In genomic region chr6:32853541-32854375, GRCh38 we compare ENCODE assay signal across 8 cellular contexts. TPM values are rescaled to one million over a fixed set of nuclear protein-coding genes. Genes with fewer than 3 reads are reported as not detected.
DNase-seq lines count a peak whose midpoint lies in the region; ATAC-seq and TF ChIP-seq lines count a peak whose summit lies in the region.

TSS of gene PSMB9 (plus strand) at chr6:32854192. CDS start at chr6:32854230, 38 bp downstream.
TSS of gene TAP1 (minus strand) at chr6:32853704. CDS start at chr6:32853636, 68 bp downstream.

- DNase-seq in AML-193 (lab: John Stamatoyannopoulos, UW): peak; percentile 95 to 99
- peak; percentile 67 for DNase-seq in NCI-H345 treated with DMSO at 0.1 percent for 48 hours (lab: John Stamatoyannopoulos, UW; ENCODE audit: unreplicated experiment)
- peak; percentile 98 for DNase-seq in activated CD4-positive, alpha-beta T cell treated with anti-CD3 and anti-CD28 coated beads for 36 hours
- DNase-seq in chondrocyte (ENCODE audit: low spot score): peak; percentile 96
- peak; percentile 95 for DNase-seq in kidney tubule cell (ENCODE audit: low spot score)
- peak; percentile 90 to 95 for DNase-seq in stimulated activated CD4-positive, alpha-beta T cell treated with anti-CD3 and anti-CD28 coated beads, Interleukin-1b, Interleukin-23, amount 100 ng/mL, for 1 hour (ENCODE audit: low read depth in 2 of 2)

- H3K9me3 Mint-ChIP-seq in activated CD4-positive, alpha-beta T cell treated with anti-CD3 and anti-CD28 coated beads for 36 hours (ENCODE audit: low read depth): no peaks in the 10 kb centered on the region
- H3K9me3 Mint-ChIP-seq in chondrocyte (ENCODE audit: low read depth): no peaks in the 10 kb centered on the region

- intact Hi-C loops in activated CD4-positive, alpha-beta T cell treated with anti-CD3 and anti-CD28 coated beads for 36 hours (cut with DNase I, micrococcal nuclease): loop anchor here (1.0 to 5.0 kb wide), 16 partner anchors 9 to 1233 kb away; partner anchors contain the start of genes PSMB8 (in 2 of the 2), TAP2 (in 2 of the 2), ATF6B (in 1 of the 2) and BRD2 (in 1 of the 2)

- CTCF ChIA-PET in activated CD4-positive, alpha-beta T cell treated with anti-CD3 and anti-CD28 coated beads for 36 hours (lab: Charles Lee): interaction anchor here (0.7 to 8.0 kb wide), 11 partner anchors 12 to 440 kb away, joined by 3 to 240 read pairs (median 5); partner anchors contain the start of genes HLA-DMA, PSMB8 and TAP2

- ATAC-seq in GM18909 (IDR thresholded peaks at IDR 0.05; ENCODE audit: poor library complexity, unreplicated experiment): peak; percentile 77
- ATAC-seq in HG03159 (IDR thresholded peaks at IDR 0.05; ENCODE audit: unreplicated experiment): peak; percentile 73
- peak; percentile 84 for ATAC-seq in activated CD4-positive, alpha-beta T cell treated with anti-CD3 and anti-CD28 coated beads for 36 hours

- POLR2A ChIA-PET in activated CD4-positive, alpha-beta T cell treated with anti-CD3 and anti-CD28 coated beads for 36 hours (lab: Charles Lee): interaction anchor here (0.7 to 4.2 kb wide), 12 partner anchors 9 to 1307 kb away, joined by 3 to 65 read pairs (median 4); partner anchors contain the start of genes PFDN6, PSMB8, TAP2 and WDR46

- TF ChIP-seq CTCF in chondrocyte (IDR thresholded peaks at IDR 0.05): peak; percentile 83

- peak within 1 kb of the TSS; percentile 99 for H3K27ac Mint-ChIP-seq in activated CD4-positive, alpha-beta T cell treated with anti-CD3 and anti-CD28 coated beads for 36 hours
- H3K27ac Mint-ChIP-seq in chondrocyte (ENCODE audit: unreplicated experiment): peak within 1 kb of the TSS; percentile 97

- H3K4me1 Mint-ChIP-seq in activated CD4-positive, alpha-beta T cell treated with anti-CD3 and anti-CD28 coated beads for 36 hours: peaks cover 62% of the 10 kb centered on the region
- peaks cover 24% of the 10 kb centered on the region for H3K4me1 Mint-ChIP-seq in chondrocyte (ENCODE audit: low read depth)

- no peaks in the 10 kb centered on the region for H3K27me3 Mint-ChIP-seq in activated CD4-positive, alpha-beta T cell treated with anti-CD3 and anti-CD28 coated beads for 36 hours
- peaks cover 25% of the 10 kb centered on the region for H3K27me3 Mint-ChIP-seq in chondrocyte (ENCODE audit: low read depth)

- peaks cover 89% of the 10 kb centered on the region for H3K36me3 Mint-ChIP-seq in activated CD4-positive, alpha-beta T cell treated with anti-CD3 and anti-CD28 coated beads for 36 hours (ENCODE audit: low read depth)
- H3K36me3 Mint-ChIP-seq in chondrocyte (ENCODE audit: low read depth): peaks cover 14% of the 10 kb centered on the region

- peak within 1 kb of the TSS; percentile 100 for H3K4me3 Mint-ChIP-seq in activated CD4-positive, alpha-beta T cell treated with anti-CD3 and anti-CD28 coated beads for 36 hours
- peak within 1 kb of the TSS; percentile 95 for H3K4me3 Mint-ChIP-seq in chondrocyte (ENCODE audit: unreplicated experiment)

RNA-seq across cellular contexts. Expression of gene PSMB9, which starts in this region (rescaled TPM):
- total RNA-seq in activated CD4-positive, alpha-beta T cell treated with anti-CD3 and anti-CD28 coated beads for 36 hours: 100 to 1,000 TPM; 210 to 282 TPM
- total RNA-seq in chondrocyte: 0.90 to 1.2 TPM (median 1.2 TPM) in 3 replicates

RNA-seq across cellular contexts. Expression of gene TAP1, which starts in this region (rescaled TPM):
- total RNA-seq in activated CD4-positive, alpha-beta T cell treated with anti-CD3 and anti-CD28 coated beads for 36 hours: 100 to 1,000 TPM; 191 to 255 TPM
- total RNA-seq in chondrocyte: 14.5 to 29.7 TPM (median 26.7 TPM) in 3 replicates

Comparison
In these comparisons a context has a peak if more than half of its experiments do, and no peak if none do; other contexts are left out.
1. Peak in every context shown above with its lines: DNase-seq and ATAC-seq.
2. RNA of gene PSMB9 (total RNA-seq): 210 to 282 TPM in activated CD4-positive, alpha-beta T cell treated with anti-CD3 and anti-CD28 coated beads for 36 hours; 0.90 to 1.2 TPM in chondrocyte; every median in the first group is over 10 times any median in the second.